9 cellular contexts compared by ENCODE assay signal in genomic region chr2:73072416-73072815, GRCh38. TPM values are rescaled to one million over a fixed set of nuclear protein-coding genes. Genes with fewer than 3 reads are reported as not detected.
DNase-seq lines count a peak whose midpoint lies in the region; ATAC-seq, FAIRE-seq and TF ChIP-seq lines count a peak whose summit lies in the region.
"Had no signal": no experiment of that assay in that cellular context is flagged by ENCODE, and none has a peak within 500 bp of the region (broad histone marks: within the 10 kb centered on the region; RNA-seq: fewer than 3 reads in every experiment).

No MANE protein-coding gene starts in this region.

- H3K18ac ChIP-seq in mesenchymal stem cell (ENCODE audit: low read depth in 1 of 2, low read length in 2 of 2), result no peak overlapping the region

- peak overlapping the region; percentile 10 for H4K8ac ChIP-seq in mesenchymal stem cell (ENCODE audit: low read length)

- no peak overlapping the region for H2BK12ac ChIP-seq in mesenchymal stem cell (ENCODE audit: low read length in 2 of 2)

- no peak overlapping the region for H2AFZ ChIP-seq in astrocyte (ENCODE audit: low read depth, low read length)
- no peak overlapping the region for H2AFZ ChIP-seq in mesenchymal stem cell (ENCODE audit: low read depth, low read length)

- DNase-seq in activated T-cell treated with anti-CD3 and anti-CD28 coated beads, Interleukin-2, amount 50 U/mL, for 72 hours, result no peak
- DNase-seq in activated T-cell treated with anti-CD3 and anti-CD28 coated beads, Interleukin-2, amount 50 U/mL, for 1 hour, result no peak
- DNase-seq in astrocyte (ENCODE audit: low read depth) (no peak), mesenchymal stem cell (no peak), tibial nerve (ENCODE audit: low spot score in 2 of 2) (no peak), ureter (ENCODE audit: low spot score) (no peak), superior temporal gyrus (ENCODE audit: extremely low spot score) (no peak)
- DNase-seq: NCI-H446 had no signal

- H3K36me3 ChIP-seq in astrocyte (ENCODE audit: insufficient read depth, low read length) (peaks cover 10% of the 10 kb centered on the region), mesenchymal stem cell (ENCODE audit: control insufficient read depth in 1 of 2, insufficient read depth in 2 of 2, low read depth in 1 of 2, low read length in 2 of 2) (peaks cover 40 to 45% of the 10 kb centered on the region in 2 experiments), tibial nerve (peaks cover 0 to 23% (median 0%) of the 10 kb centered on the region in 3 donors)

- no peak overlapping the region for H3K27ac Mint-ChIP-seq in activated T-cell treated with anti-CD3 and anti-CD28 coated beads, Interleukin-2, amount 50 U/mL, for 72 hours
- H3K27ac Mint-ChIP-seq in astrocyte (ENCODE audit: unreplicated experiment), result peak overlapping the region; percentile 91

- H4K20me1 ChIP-seq in astrocyte (ENCODE audit: insufficient read depth, low read length), result peaks cover 63% of the 10 kb centered on the region

- peak overlapping the region; percentile 70 for H3K4me3 ChIP-seq in astrocyte (ENCODE audit: insufficient read depth, low read depth, low read length)
- peak overlapping the region in 1 of 2 experiments; percentile 87 for H3K4me3 ChIP-seq in mesenchymal stem cell (ENCODE audit: insufficient read depth in 1 of 2, low read depth in 1 of 2, low read length in 2 of 2)
- peak overlapping the region in 3 of 4 donors; percentile 65 to 90 (median 87) for H3K4me3 ChIP-seq in tibial nerve

- no peak for FAIRE-seq in astrocyte (lab: Jason Lieb, UNC)

- no peak overlapping the region for H2BK15ac ChIP-seq in mesenchymal stem cell (ENCODE audit: low read depth, poor library complexity, severe bottlenecking)

- H3K36me3 Mint-ChIP-seq in activated T-cell treated with anti-CD3 and anti-CD28 coated beads, Interleukin-2, amount 50 U/mL, for 72 hours (ENCODE audit: insufficient read depth in 2 of 2), result no peaks in the 10 kb centered on the region
- peaks cover 24% of the 10 kb centered on the region for H3K36me3 Mint-ChIP-seq in astrocyte (ENCODE audit: low read depth, unreplicated experiment)

- no peaks in the 10 kb centered on the region for H3K9me3 Mint-ChIP-seq in activated T-cell treated with anti-CD3 and anti-CD28 coated beads, Interleukin-2, amount 50 U/mL, for 72 hours
- H3K9me3 Mint-ChIP-seq in astrocyte (ENCODE audit: unreplicated experiment), result peaks cover 3% of the 10 kb centered on the region

- H3K9me3 ChIP-seq in astrocyte (ENCODE audit: insufficient read depth, low read depth, low read length) (no peaks in the 10 kb centered on the region), mesenchymal stem cell (ENCODE audit: control insufficient read depth, low read length) (no peaks in the 10 kb centered on the region), tibial nerve (no peaks in the 10 kb centered on the region)

- no peak overlapping the region for H3K4ac ChIP-seq in mesenchymal stem cell (ENCODE audit: low read depth in 1 of 2, low read length in 2 of 2)

- H2BK120ac ChIP-seq in mesenchymal stem cell (ENCODE audit: low read depth, low read length), result no peak overlapping the region

- H3K23ac ChIP-seq in mesenchymal stem cell (ENCODE audit: low read length in 2 of 2), result no peak overlapping the region

- peaks cover 33% of the 10 kb centered on the region for H3K79me1 ChIP-seq in mesenchymal stem cell (replicated peaks; ENCODE audit: low read length, poor library complexity, severe bottlenecking)

- no peak overlapping the region for H4K91ac ChIP-seq in mesenchymal stem cell (ENCODE audit: low read length)

- ATAC-seq in activated T-cell treated with anti-CD3 and anti-CD28 coated beads, Interleukin-2, amount 50 U/mL, for 72 hours (replicated peaks in 1 of 2), result no peak
- no peak for ATAC-seq in HG03520 (IDR thresholded peaks at IDR 0.05; ENCODE audit: unreplicated experiment)

- H3K27me3 ChIP-seq in astrocyte (ENCODE audit: insufficient read depth, low read length) (no peaks in the 10 kb centered on the region), mesenchymal stem cell (ENCODE audit: control insufficient read depth in 1 of 2, insufficient read depth in 1 of 2, low read length in 2 of 2) (no peaks in the 10 kb centered on the region), tibial nerve (no peaks in the 10 kb centered on the region)

- peaks cover 35% of the 10 kb centered on the region for H3K79me2 ChIP-seq in astrocyte (ENCODE audit: insufficient read depth, low read length)

- no peak for TF ChIP-seq CTCF in astrocyte (IDR thresholded peaks at IDR 0.05; ENCODE audit: insufficient read depth, low read depth, low read length)
- no peak for TF ChIP-seq CTCF in tibial nerve (IDR thresholded peaks at IDR 0.05)

- H2AK5ac ChIP-seq in mesenchymal stem cell (ENCODE audit: low read length, severe bottlenecking), result no peak overlapping the region

- H3K4me1 Mint-ChIP-seq in activated T-cell treated with anti-CD3 and anti-CD28 coated beads, Interleukin-2, amount 50 U/mL, for 72 hours (ENCODE audit: low read depth), result peaks cover 23% of the 10 kb centered on the region
- peaks cover 20% of the 10 kb centered on the region for H3K4me1 Mint-ChIP-seq in astrocyte (ENCODE audit: low read depth, unreplicated experiment)

- no peak for TF ChIP-seq EP300 in tibial nerve (IDR thresholded peaks at IDR 0.05)

- H3K9ac ChIP-seq in astrocyte (ENCODE audit: low read length), result peak overlapping the region; percentile 94
- peak overlapping the region; percentile 92 for H3K9ac ChIP-seq in mesenchymal stem cell (ENCODE audit: low read length)

- H3K27ac ChIP-seq in astrocyte (ENCODE audit: low read depth, low read length) (no peak overlapping the region), mesenchymal stem cell (ENCODE audit: low read length, poor library complexity, severe bottlenecking) (no peak overlapping the region), tibial nerve (peak overlapping the region; percentile 83 to 95 (median 94))

- H3K14ac ChIP-seq in mesenchymal stem cell (ENCODE audit: low read length in 2 of 2), result no peak overlapping the region

- no peaks in the 10 kb centered on the region for H3K27me3 Mint-ChIP-seq in activated T-cell treated with anti-CD3 and anti-CD28 coated beads, Interleukin-2, amount 50 U/mL, for 72 hours (ENCODE audit: low read depth)
- H3K27me3 Mint-ChIP-seq in astrocyte (ENCODE audit: low read depth, unreplicated experiment), result no peaks in the 10 kb centered on the region

- H2BK5ac ChIP-seq in mesenchymal stem cell (ENCODE audit: low read depth, low read length, poor library complexity, severe bottlenecking), result no peak overlapping the region

- peaks cover 22% of the 10 kb centered on the region for H3K4me1 ChIP-seq in astrocyte (ENCODE audit: insufficient read depth, low read length)
- peaks cover 31% of the 10 kb centered on the region for H3K4me1 ChIP-seq in mesenchymal stem cell (ENCODE audit: control insufficient read depth, insufficient read depth, low read depth, low read length)
- H3K4me1 ChIP-seq in tibial nerve, result peaks cover 0 to 50% (median 13%) of the 10 kb centered on the region in 4 donors

- H3K4me3 Mint-ChIP-seq in activated T-cell treated with anti-CD3 and anti-CD28 coated beads, Interleukin-2, amount 50 U/mL, for 72 hours, result peak overlapping the region; percentile 88 to 92
- peak overlapping the region; percentile 90 for H3K4me3 Mint-ChIP-seq in astrocyte (ENCODE audit: unreplicated experiment)

- no peak for TF ChIP-seq POLR2A in tibial nerve (IDR thresholded peaks at IDR 0.05)

- H3K4me2 ChIP-seq in astrocyte (ENCODE audit: low read length), result peak overlapping the region; percentile 99
- H3K4me2 ChIP-seq in mesenchymal stem cell (ENCODE audit: low read length, poor library complexity, severe bottlenecking), result peak overlapping the region; percentile 81

- WGBS in mesenchymal stem cell, result 85% methylated on average over 1 of the region's 1 CpG
- WGBS in tibial nerve, 2 donors, result 89 to 92% methylated on average over 1 of the region's 1 CpG

RNA-seq across cellular contexts. Expression of gene SFXN5, which starts 0.9 kb away (rescaled TPM):
- total RNA-seq in activated T-cell treated with anti-CD3 and anti-CD28 coated beads, Interleukin-2, amount 50 U/mL, for 72 hours, result 10 to 100 TPM in 1 of 2 donors, 1 to 10 TPM in 1; 9.1 to 10.1 TPM
- total RNA-seq in astrocyte (14.9 and 15.9 TPM in 2 replicates), tibial nerve (10 to 100 TPM; 13.8 to 58.1 (median 21.7) TPM), ureter (28.6 TPM)
- polyA plus RNA-seq in mesenchymal stem cell (2013, experiment 1 of 2), result 9.9 TPM
- polyA plus RNA-seq in mesenchymal stem cell (2013, experiment 2 of 2), result 9.8 TPM

RNA-seq across cellular contexts. Expression of gene RAB11FIP5, which starts 40.3 kb away (rescaled TPM):
- total RNA-seq in activated T-cell treated with anti-CD3 and anti-CD28 coated beads, Interleukin-2, amount 50 U/mL, for 72 hours, result 1 to 10 TPM; 6.6 to 9.8 TPM
- total RNA-seq in astrocyte (56.0 and 70.5 TPM in 2 replicates), tibial nerve (10 to 100 TPM; 35.7 to 40.4 (median 39.4) TPM), ureter (26.1 TPM)
- polyA plus RNA-seq in mesenchymal stem cell (2013, experiment 1 of 2), result 19.7 TPM
- 18.7 TPM for polyA plus RNA-seq in mesenchymal stem cell (2013, experiment 2 of 2)

Comparison
In these comparisons a context has a peak if more than half of its experiments do, and no peak if none do; other contexts are left out.
1. H3K27ac ChIP-seq: peak in tibial nerve (4 of 4); none in astrocyte (single experiment) and mesenchymal stem cell (single experiment).